In the genomic region with DNA sequence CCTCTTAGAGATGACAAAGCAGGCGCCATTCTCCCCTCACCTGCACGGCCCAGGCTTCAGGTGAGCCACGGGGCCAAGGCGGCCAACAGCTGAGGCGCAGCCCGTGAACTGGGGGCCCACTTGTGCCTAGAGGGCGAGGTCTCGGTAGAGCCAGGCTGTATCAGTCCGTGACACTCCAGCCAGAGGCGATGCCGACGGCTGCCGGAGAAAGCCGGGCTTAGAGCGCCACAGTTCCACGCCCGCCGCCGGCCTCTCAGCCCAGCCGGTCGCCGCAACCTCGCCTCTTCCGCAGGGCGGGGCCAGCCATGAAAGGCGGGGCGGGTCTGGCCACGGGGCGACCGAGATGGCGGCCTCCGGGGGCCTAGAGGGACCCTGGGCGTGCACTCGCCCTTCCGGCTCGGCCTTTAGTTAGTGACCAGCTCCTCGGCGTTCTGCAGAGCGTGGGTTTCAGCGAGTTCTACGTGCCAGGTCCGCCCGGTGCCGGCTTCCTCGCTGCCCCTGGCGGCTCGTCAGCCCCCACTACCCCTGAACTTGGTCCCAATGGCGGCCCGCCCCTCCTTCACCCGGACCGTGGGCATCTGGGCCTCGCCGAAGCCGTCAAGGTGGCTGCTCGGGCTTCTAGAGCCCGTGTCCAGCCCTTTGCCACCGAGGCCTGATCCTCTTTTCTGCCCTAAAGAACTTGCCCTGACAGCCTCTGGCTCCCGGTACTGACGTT, we compare ENCODE assay signal across 1 cellular context.
TF ChIP-seq lines count a peak whose summit lies in the region.

A gene (plus strand): TSS at position 390 of the 715 bp plus-strand sequence. CDS start 881 bp downstream, outside the sequence.

TF ChIP-seq in HepG2, 621 proteins besides CTCF, POLR2A, EP300 and RAD21 (continued from another document and continues in another):
- TF ChIP-seq, protein P1, sequence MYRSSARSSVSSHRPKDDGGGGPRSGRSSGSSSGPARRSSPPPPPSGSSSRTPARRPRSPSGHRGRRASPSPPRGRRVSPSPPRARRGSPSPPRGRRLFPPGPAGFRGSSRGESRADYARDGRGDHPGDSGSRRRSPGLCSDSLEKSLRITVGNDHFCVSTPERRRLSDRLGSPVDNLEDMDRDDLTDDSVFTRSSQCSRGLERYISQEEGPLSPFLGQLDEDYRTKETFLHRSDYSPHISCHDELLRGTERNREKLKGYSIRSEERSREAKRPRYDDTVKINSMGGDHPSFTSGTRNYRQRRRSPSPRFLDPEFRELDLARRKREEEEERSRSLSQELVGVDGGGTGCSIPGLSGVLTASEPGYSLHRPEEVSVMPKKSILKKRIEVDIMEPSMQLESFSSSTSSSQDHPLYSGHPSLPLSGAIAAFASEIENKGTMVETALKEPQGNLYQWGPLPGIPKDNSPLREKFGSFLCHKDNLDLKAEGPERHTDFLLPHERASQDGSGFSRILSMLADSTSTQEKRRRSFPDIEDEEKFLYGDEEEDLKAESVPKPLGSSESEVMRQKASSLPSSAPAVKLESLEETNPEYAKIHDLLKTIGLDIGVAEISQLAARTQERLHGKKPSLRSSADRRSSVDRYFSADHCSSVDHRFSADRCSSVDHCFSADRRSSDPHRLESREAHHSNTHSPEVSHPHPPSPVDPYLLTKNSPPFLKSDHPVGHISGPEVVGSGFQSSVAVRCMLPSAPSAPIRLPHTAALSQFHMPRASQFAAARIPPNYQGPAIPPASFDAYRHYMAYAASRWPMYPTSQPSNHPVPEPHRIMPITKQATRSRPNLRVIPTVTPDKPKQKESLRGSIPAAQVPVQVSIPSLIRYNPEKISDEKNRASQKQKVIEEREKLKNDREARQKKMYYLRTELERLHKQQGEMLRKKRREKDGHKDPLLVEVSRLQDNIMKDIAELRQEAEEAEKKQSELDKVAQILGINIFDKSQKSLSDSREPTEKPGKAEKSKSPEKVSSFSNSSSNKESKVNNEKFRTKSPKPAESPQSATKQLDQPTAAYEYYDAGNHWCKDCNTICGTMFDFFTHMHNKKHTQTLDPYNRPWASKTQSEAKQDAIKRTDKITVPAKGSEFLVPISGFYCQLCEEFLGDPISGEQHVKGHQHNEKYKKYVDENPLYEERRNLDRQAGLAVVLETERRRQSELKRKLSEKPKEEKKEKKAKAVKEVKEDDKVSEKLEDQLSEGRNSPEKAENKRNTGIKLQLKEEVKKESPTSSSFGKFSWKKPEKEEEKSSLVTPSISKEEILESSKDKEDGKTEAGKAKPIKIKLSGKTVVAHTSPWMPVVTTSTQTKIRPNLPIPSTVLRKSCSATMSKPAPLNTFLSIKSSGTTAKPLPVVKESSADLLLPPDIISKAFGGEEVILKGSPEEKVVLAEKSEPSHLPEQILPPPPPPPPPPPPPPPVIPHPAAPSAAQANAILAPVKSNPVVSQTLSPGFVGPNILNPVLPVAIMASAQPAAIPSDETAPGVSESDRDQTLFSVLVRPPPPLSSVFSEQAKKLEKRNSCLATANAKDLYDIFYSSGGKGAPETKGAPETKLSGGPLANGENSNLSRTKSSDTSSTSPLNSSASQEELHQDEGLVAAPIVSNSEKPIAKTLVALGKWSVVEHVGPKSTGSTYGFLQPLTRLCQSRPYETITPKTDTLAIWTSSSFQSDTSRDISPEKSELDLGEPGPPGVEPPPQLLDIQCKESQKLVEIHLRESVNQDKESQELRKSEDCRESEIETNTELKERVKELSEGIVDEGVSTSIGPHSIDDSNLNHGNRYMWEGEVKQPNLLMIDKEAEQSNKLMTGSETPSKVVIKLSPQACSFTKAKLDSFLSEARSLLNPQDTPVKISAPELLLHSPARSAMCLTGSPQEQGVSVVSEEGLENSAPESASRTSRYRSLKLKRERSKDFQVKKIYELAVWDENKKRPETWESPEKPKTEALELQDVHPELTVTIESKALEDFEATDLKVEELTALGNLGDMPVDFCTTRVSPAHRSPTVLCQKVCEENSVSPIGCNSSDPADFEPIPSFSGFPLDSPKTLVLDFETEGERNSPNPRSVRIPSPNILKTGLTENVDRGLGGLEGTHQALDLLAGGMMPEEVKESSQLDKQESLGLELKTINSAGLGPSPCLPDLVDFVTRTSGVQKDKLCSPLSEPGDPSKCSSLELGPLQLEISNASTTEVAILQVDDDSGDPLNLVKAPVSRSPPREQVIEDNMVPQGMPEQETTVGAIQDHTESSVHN (CRISPR knock-in tag; IDR thresholded peaks at IDR 0.05) = peak; percentile 80; the same call in 1 of the 2 replicates
- TF ChIP-seq ZNF33A (CRISPR knock-in tag; IDR thresholded peaks at IDR 0.05; ENCODE audit: borderline replicate concordance) (no peak; the same call in 1 of the 2 replicates), ZNF598 (CRISPR knock-in tag; IDR thresholded peaks at IDR 0.05; ENCODE audit: borderline replicate concordance) (peak; percentile 83; the same call in 1 of the 2 replicates), ZNF543 (CRISPR knock-in tag; IDR thresholded peaks at IDR 0.05) (peak; percentile 95), RFX1 (IDR thresholded peaks at IDR 0.05) (no peak), MAFK (conservative IDR thresholded peaks at IDR 0.05 in 1 of 2, IDR thresholded peaks at IDR 0.05 in 1 of 2; ENCODE audit: low read length in 2 of 2) (no peak), ZNF383 (CRISPR knock-in tag; IDR thresholded peaks at IDR 0.05; ENCODE audit: borderline replicate concordance) (no peak), ZNF367 (CRISPR knock-in tag; IDR thresholded peaks at IDR 0.05; ENCODE audit: borderline replicate concordance) (no peak; the same call in 1 of the 2 replicates), HNF4A (CRISPR knock-in tag; IDR thresholded peaks at IDR 0.05) (peak; percentile 48), ZNF607 (CRISPR knock-in tag; IDR thresholded peaks at IDR 0.05; ENCODE audit: borderline replicate concordance) (peak; percentile 82; the same call in 1 of the 2 replicates), HDAC1 (CRISPR knock-in tag; IDR thresholded peaks at IDR 0.05) (peak; percentile 89), NFKB2 (CRISPR knock-in tag; IDR thresholded peaks at IDR 0.05; ENCODE audit: borderline replicate concordance) (peak; percentile 93; the same call in 1 of the 2 replicates), ZNF788 (CRISPR knock-in tag; IDR thresholded peaks at IDR 0.05; ENCODE audit: borderline replicate concordance) (peak; percentile 80; the same call in 1 of the 2 replicates), CREB1 (IDR thresholded peaks at IDR 0.05) (0 out of 2 replicates have a peak, but pooled peaks have one; percentile 27), CREB1 (CRISPR knock-in tag; IDR thresholded peaks at IDR 0.05) (no peak; the same call in 1 of the 2 replicates), ZFP36L1 (CRISPR knock-in tag; IDR thresholded peaks at IDR 0.05) (0 out of 2 replicates have a peak, but pooled peaks have one; percentile 44), SKI (IDR thresholded peaks at IDR 0.05; ENCODE audit: partially characterized antibody) (peak; percentile 85), NFE2L2 (IDR thresholded peaks at IDR 0.05; ENCODE audit: low read length) (no peak), POLR2G (IDR thresholded peaks at IDR 0.05; ENCODE audit: low read depth, low read length) (peak; percentile 96), SOX5 (CRISPR knock-in tag; IDR thresholded peaks at IDR 0.05; ENCODE audit: borderline replicate concordance) (peak; percentile 40), IRX3 (CRISPR knock-in tag; IDR thresholded peaks at IDR 0.05; ENCODE audit: borderline replicate concordance, low read depth) (no peak), MED1 (CRISPR knock-in tag; IDR thresholded peaks at IDR 0.05) (peak; percentile 80), YEATS4 (CRISPR knock-in tag; IDR thresholded peaks at IDR 0.05; ENCODE audit: borderline replicate concordance) (peak; percentile 93; the same call in 1 of the 2 replicates)
- TF ChIP-seq, protein P2, sequence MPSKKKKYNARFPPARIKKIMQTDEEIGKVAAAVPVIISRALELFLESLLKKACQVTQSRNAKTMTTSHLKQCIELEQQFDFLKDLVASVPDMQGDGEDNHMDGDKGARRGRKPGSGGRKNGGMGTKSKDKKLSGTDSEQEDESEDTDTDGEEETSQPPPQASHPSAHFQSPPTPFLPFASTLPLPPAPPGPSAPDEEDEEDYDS (CRISPR knock-in tag; IDR thresholded peaks at IDR 0.05) = peak; percentile 86
- TF ChIP-seq, protein P3, sequence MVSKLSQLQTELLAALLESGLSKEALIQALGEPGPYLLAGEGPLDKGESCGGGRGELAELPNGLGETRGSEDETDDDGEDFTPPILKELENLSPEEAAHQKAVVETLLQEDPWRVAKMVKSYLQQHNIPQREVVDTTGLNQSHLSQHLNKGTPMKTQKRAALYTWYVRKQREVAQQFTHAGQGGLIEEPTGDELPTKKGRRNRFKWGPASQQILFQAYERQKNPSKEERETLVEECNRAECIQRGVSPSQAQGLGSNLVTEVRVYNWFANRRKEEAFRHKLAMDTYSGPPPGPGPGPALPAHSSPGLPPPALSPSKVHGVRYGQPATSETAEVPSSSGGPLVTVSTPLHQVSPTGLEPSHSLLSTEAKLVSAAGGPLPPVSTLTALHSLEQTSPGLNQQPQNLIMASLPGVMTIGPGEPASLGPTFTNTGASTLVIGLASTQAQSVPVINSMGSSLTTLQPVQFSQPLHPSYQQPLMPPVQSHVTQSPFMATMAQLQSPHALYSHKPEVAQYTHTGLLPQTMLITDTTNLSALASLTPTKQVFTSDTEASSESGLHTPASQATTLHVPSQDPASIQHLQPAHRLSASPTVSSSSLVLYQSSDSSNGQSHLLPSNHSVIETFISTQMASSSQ (IDR thresholded peaks at IDR 0.05; ENCODE audit: low read depth) = no peak
- TF ChIP-seq, protein P3 (CRISPR knock-in tag; IDR thresholded peaks at IDR 0.05; ENCODE audit: borderline replicate concordance) = peak; percentile 59; the same call in 1 of the 2 replicates
- TF ChIP-seq, protein P4, sequence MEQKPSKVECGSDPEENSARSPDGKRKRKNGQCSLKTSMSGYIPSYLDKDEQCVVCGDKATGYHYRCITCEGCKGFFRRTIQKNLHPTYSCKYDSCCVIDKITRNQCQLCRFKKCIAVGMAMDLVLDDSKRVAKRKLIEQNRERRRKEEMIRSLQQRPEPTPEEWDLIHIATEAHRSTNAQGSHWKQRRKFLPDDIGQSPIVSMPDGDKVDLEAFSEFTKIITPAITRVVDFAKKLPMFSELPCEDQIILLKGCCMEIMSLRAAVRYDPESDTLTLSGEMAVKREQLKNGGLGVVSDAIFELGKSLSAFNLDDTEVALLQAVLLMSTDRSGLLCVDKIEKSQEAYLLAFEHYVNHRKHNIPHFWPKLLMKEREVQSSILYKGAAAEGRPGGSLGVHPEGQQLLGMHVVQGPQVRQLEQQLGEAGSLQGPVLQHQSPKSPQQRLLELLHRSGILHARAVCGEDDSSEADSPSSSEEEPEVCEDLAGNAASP (CRISPR knock-in tag; IDR thresholded peaks at IDR 0.05; ENCODE audit: borderline replicate concordance) = peak; percentile 70
